ENCODE assay signal across 22 cellular contexts in genomic region chr17:3993493-3994220, GRCh38. TPM values are rescaled to one million over a fixed set of nuclear protein-coding genes. Genes with fewer than 3 reads are reported as not detected.
DNase-seq lines count a peak whose midpoint lies in the region; ATAC-seq and TF ChIP-seq lines count a peak whose summit lies in the region.
"Had no signal": no experiment of that assay in that cellular context is flagged by ENCODE, and none has a peak within 500 bp of the region (broad histone marks: within the 10 kb centered on the region; RNA-seq: fewer than 3 reads in every experiment).

No MANE protein-coding gene starts in this region.

- no peak overlapping the region for H2AFZ ChIP-seq in OCI-LY3 (ENCODE audit: low read depth, low read length)

- DNase-seq in left ventricle myocardium superior (peak; percentile 13), Right ventricle myocardium inferior (ENCODE audit: missing footprints) (no peak), fibroblast of villous mesenchyme (ENCODE audit: low read depth) (peak; percentile 46), HK-2 (ENCODE audit: unreplicated experiment) (no peak), HEK293T (ENCODE audit: extremely low spot score) (no peak), CD1c-positive myeloid dendritic cell (ENCODE audit: extremely low spot score) (no peak)
- DNase-seq: activated CD4-positive, alpha-beta T cell treated with anti-CD3 and anti-CD28 coated beads, Interleukin-2, amount 10 ng/mL, durations not matched to agents 24 days and 14 days; BE2C; COR-L47; DND-41; effector memory CD4-positive, alpha-beta T cell; NCI-H1105 treated with DMSO at 0.1 percent for 48 hours; NCI-H2029 treated with DMSO at 0.1 percent for 48 hours; NCI-H446 treated with DMSO at 0.1 percent for 48 hours; nucleus accumbens; SJCRH30; stimulated activated CD4-positive, alpha-beta T cell treated with anti-CD3 and anti-CD28 coated beads, Interleukin-12 subunit alpha, Interleukin-12 subunit beta, amount 100 ng/mL, for 4 hours; trophoblast cell had no signal

- CTCF ChIA-PET in HEK293T (lab: Yijun Ruan, JAX): no interaction called here

- intact Hi-C loops in left ventricle myocardium superior (cut with micrococcal nuclease) (loop anchor here (10.0 kb wide), 1 partner anchor 119 kb away; no protein-coding TSS in a partner anchor), Right ventricle myocardium inferior (cut with DNase I) (no loop called here)

- no peaks in the 10 kb centered on the region for H4K20me1 ChIP-seq in OCI-LY3 (ENCODE audit: insufficient read depth, low read length)

- ATAC-seq in left ventricle myocardium superior (no peak), Right ventricle myocardium inferior (no peak), HG02678 (IDR thresholded peaks at IDR 0.05; ENCODE audit: unreplicated experiment) (no peak)
- ATAC-seq: esophagus mucosa had no signal

- H3K79me2 ChIP-seq in OCI-LY3 (ENCODE audit: low read length): no peaks in the 10 kb centered on the region

- no peak overlapping the region for H3K27ac ChIP-seq in OCI-LY3 (ENCODE audit: low read length)
- H3K27ac ChIP-seq: SJCRH30 had no signal

- TF ChIP-seq CTCF in OCI-LY3 (IDR thresholded peaks at IDR 0.05; ENCODE audit: low read depth, low read length) (no peak), fibroblast of villous mesenchyme (IDR thresholded peaks at IDR 0.05; ENCODE audit: insufficient read depth, low read depth, low read length) (no peak)

- POLR2A ChIA-PET in HEK293T (lab: Yijun Ruan, JAX): no interaction called here

- H3K4me2 ChIP-seq in OCI-LY3 (ENCODE audit: low read length): peak overlapping the region; percentile 12; the same call in 1 of the 2 replicates

- H3K4me3 ChIP-seq in OCI-LY3 (ENCODE audit: low read length) (no peak overlapping the region), fibroblast of villous mesenchyme (ENCODE audit: low read depth, low read length) (no peak overlapping the region)
- H3K4me3 ChIP-seq: Peyer's patch, SJCRH30 had no signal

- no peaks in the 10 kb centered on the region for H3K36me3 ChIP-seq in OCI-LY3 (replicated peaks; ENCODE audit: low read depth, low read length)
- H3K36me3 ChIP-seq: BE2C, Peyer's patch, SJCRH30 had no signal

- H3K27me3 ChIP-seq in OCI-LY3 (ENCODE audit: low read depth, low read length): no peaks in the 10 kb centered on the region
- H3K27me3 ChIP-seq: BE2C, Peyer's patch, SJCRH30 had no signal

- peaks cover 13% of the 10 kb centered on the region for H3K4me1 ChIP-seq in OCI-LY3 (ENCODE audit: low read length)
- H3K4me1 ChIP-seq: BE2C, SJCRH30 had no signal

- H3K9ac ChIP-seq in OCI-LY3 (ENCODE audit: low read length): no peak overlapping the region

- H3K9me3 ChIP-seq in OCI-LY3 (ENCODE audit: insufficient read depth, low read length): no peaks in the 10 kb centered on the region
- H3K9me3 ChIP-seq: BE2C, Peyer's patch, SJCRH30 had no signal

TF ChIP-seq in HEK293T, 16 proteins besides CTCF, POLR2A, EP300 and RAD21:
- TF ChIP-seq BHLHE40 (IDR thresholded peaks at IDR 0.05; ENCODE audit: borderline replicate concordance): no peak
- TF ChIP-seq SP1 (IDR thresholded peaks at IDR 0.05): no peak
- TF ChIP-seq ELF4 (IDR thresholded peaks at IDR 0.05): no peak
- TF ChIP-seq HDGF (IDR thresholded peaks at IDR 0.05; ENCODE audit: borderline replicate concordance): no peak
- no peak for TF ChIP-seq LEF1 (IDR thresholded peaks at IDR 0.05; ENCODE audit: borderline replicate concordance)
- TF ChIP-seq L3MBTL2 (conservative IDR thresholded peaks at IDR 0.05): no peak
- no peak for TF ChIP-seq ARNT (IDR thresholded peaks at IDR 0.05)
- no peak for TF ChIP-seq NFRKB (IDR thresholded peaks at IDR 0.05)
- no peak for TF ChIP-seq FOXM1 (IDR thresholded peaks at IDR 0.05; ENCODE audit: borderline replicate concordance)
- TF ChIP-seq ZNF384 (IDR thresholded peaks at IDR 0.05): no peak
- no peak for TF ChIP-seq CTBP1 (IDR thresholded peaks at IDR 0.05; ENCODE audit: borderline replicate concordance)

RNA-seq across cellular contexts. Expression of gene ATP2A3, which starts 29.4 kb away (rescaled TPM):
- 5.8 TPM for total RNA-seq in left ventricle myocardium superior
- total RNA-seq in Right ventricle myocardium inferior: 7.7 TPM
- 0.43 and 2.9 TPM in 2 replicates for total RNA-seq in fibroblast of villous mesenchyme

Comparison
In these comparisons a context has a peak if more than half of its experiments do, and no peak if none do; other contexts are left out.
1. DNase-seq: peak in left ventricle myocardium superior (single experiment) and fibroblast of villous mesenchyme (single experiment); none in Right ventricle myocardium inferior (single experiment), HK-2 (single experiment), HEK293T (single experiment) and CD1c-positive myeloid dendritic cell (single experiment).